ENCODE assay signal across 26 cellular contexts in genomic region chr17:73711916-73712315, GRCh38.
"Had no signal": no experiment of that assay in that cellular context is flagged by ENCODE, and none has a peak within 500 bp of the region (broad histone marks: within the 10 kb centered on the region; RNA-seq: fewer than 3 reads in every experiment).

No MANE protein-coding gene starts in this region.

- H3K9me3 Mint-ChIP-seq: activated naive CD4-positive, alpha-beta T cell treated with anti-CD3 and anti-CD28 coated beads, Interleukin-2, amount 50 U/mL, for 24 hours; activated naive CD8-positive, alpha-beta T cell treated with anti-CD3 and anti-CD28 coated beads, Interleukin-2, amount 10 ng/mL, durations not matched to agents 7 days and 5 days; activated T-cell treated with anti-CD3 and anti-CD28 coated beads, Interleukin-2, amount 50 U/mL, for 24 hours; activated T-helper 2 cell treated with anti-CD3 and anti-CD28 coated beads, Interferon-gamma antibody, Interleukin-2, Interleukin-4, amounts not matched to agents 10 μg/mL and 5 μg/mL and 100 μg/mL, durations not matched to agents 14 hours and 24 hours and 36 hours; central memory CD8-positive, alpha-beta T cell had no signal

- H3K27me3 ChIP-seq: ascending aorta, Peyer's patch, SJCRH30 had no signal

- H3K36me3 Mint-ChIP-seq: activated naive CD4-positive, alpha-beta T cell treated with anti-CD3 and anti-CD28 coated beads, Interleukin-2, amount 50 U/mL, for 24 hours; activated naive CD8-positive, alpha-beta T cell treated with anti-CD3 and anti-CD28 coated beads, Interleukin-2, amount 10 ng/mL, durations not matched to agents 7 days and 5 days; WTC11 had no signal

- H3K27me3 Mint-ChIP-seq: activated CD4-positive, alpha-beta T cell treated with anti-CD3 and anti-CD28 coated beads for 36 hours; activated naive CD4-positive, alpha-beta T cell treated with anti-CD3 and anti-CD28 coated beads, Interleukin-2, amount 50 U/mL, for 24 hours; activated T-cell treated with anti-CD3 and anti-CD28 coated beads, Interleukin-2, amount 50 U/mL, for 24 hours had no signal

- H3K4me1 ChIP-seq: SJCRH30 had no signal

- H3K9me3 ChIP-seq: ascending aorta, Peyer's patch, SJCRH30 had no signal

- H3K27ac Mint-ChIP-seq: activated CD4-positive, alpha-beta T cell treated with anti-CD3 and anti-CD28 coated beads for 36 hours; activated CD8-positive, alpha-beta T cell treated with anti-CD3 and anti-CD28 coated beads, Interleukin-2, amount 10 ng/mL, durations not matched to agents 7 days and 5 days; activated naive CD4-positive, alpha-beta T cell treated with anti-CD3 and anti-CD28 coated beads, Interleukin-2, amount 50 U/mL, for 24 hours; activated naive CD8-positive, alpha-beta T cell treated with anti-CD3 and anti-CD28 coated beads, Interleukin-2, amount 10 ng/mL, durations not matched to agents 7 days and 5 days; activated T-cell treated with anti-CD3 and anti-CD28 coated beads, Interleukin-2, amount 50 U/mL, for 24 hours; activated T-helper 2 cell treated with anti-CD3 and anti-CD28 coated beads, Interferon-gamma antibody, Interleukin-2, Interleukin-4, amounts not matched to agents 10 μg/mL and 5 μg/mL and 100 μg/mL, durations not matched to agents 14 hours and 24 hours and 36 hours; WTC11 had no signal

- H3K4me3 ChIP-seq: ascending aorta, cardiac muscle cell, MG63, Peyer's patch, SJCRH30, SK-N-MC had no signal

- H3K36me3 ChIP-seq: ascending aorta, cardiac muscle cell, MG63, Peyer's patch, SJCRH30 had no signal

- H3K27ac ChIP-seq: ascending aorta, cardiac muscle cell, Peyer's patch, SJCRH30, SK-N-MC had no signal

- DNase-seq: activated CD4-positive, alpha-beta T cell treated with anti-CD3 and anti-CD28 coated beads for 36 hours; activated CD4-positive, alpha-beta T cell treated with anti-CD3 and anti-CD28 coated beads, Interleukin-2, amount 10 ng/mL, durations not matched to agents 7 days and 5 days; activated CD4-positive, alpha-beta T cell treated with anti-CD3 and anti-CD28 coated beads, Interleukin-2, amount 50 U/mL, for 48 hours; activated CD8-positive, alpha-beta T cell treated with anti-CD3 and anti-CD28 coated beads, Interleukin-2, amount 10 ng/mL, durations not matched to agents 7 days and 5 days; activated gamma-delta T cell; activated naive CD4-positive, alpha-beta T cell treated with Interleukin-2 at 50 U/mL for 16 hours; activated naive CD8-positive, alpha-beta T cell treated with anti-CD3 and anti-CD28 coated beads, Interleukin-2, amount 10 ng/mL, durations not matched to agents 7 days and 5 days; activated T-cell treated with anti-CD3 and anti-CD28 coated beads, Interleukin-2, amount 50 U/mL, for 24 hours; amygdala; MG63; NCI-H1436 treated with DMSO at 0.1 percent for 48 hours; NCI-H1694 treated with DMSO at 0.1 percent for 48 hours; NCI-H345; NCI-H524 treated with DMSO at 0.1 percent for 48 hours; PC-3; Right ventricle myocardium superior; SJCRH30 had no signal

- H3K4me3 Mint-ChIP-seq: activated CD4-positive, alpha-beta T cell treated with anti-CD3 and anti-CD28 coated beads for 36 hours; activated CD4-positive, alpha-beta T cell treated with anti-CD3 and anti-CD28 coated beads, Interleukin-2, amount 10 ng/mL, durations not matched to agents 7 days and 5 days; activated CD8-positive, alpha-beta T cell treated with anti-CD3 and anti-CD28 coated beads, Interleukin-2, amount 10 ng/mL, durations not matched to agents 7 days and 5 days; activated naive CD4-positive, alpha-beta T cell treated with anti-CD3 and anti-CD28 coated beads, Interleukin-2, amount 50 U/mL, for 24 hours; activated naive CD8-positive, alpha-beta T cell treated with anti-CD3 and anti-CD28 coated beads, Interleukin-2, amount 10 ng/mL, durations not matched to agents 7 days and 5 days; activated T-cell treated with anti-CD3 and anti-CD28 coated beads, Interleukin-2, amount 50 U/mL, for 24 hours; central memory CD8-positive, alpha-beta T cell; WTC11 had no signal

- FAIRE-seq: TTC549 had no signal
